29 cellular contexts compared by ENCODE assay signal in genomic region chr13:31814523-31814922, GRCh38.
"Had no signal": no experiment of that assay in that cellular context is flagged by ENCODE, and none has a peak within 500 bp of the region (broad histone marks: within the 10 kb centered on the region; RNA-seq: fewer than 3 reads in every experiment).

No MANE protein-coding gene starts in this region.

- ATAC-seq: activated CD8-positive, alpha-beta memory T cell treated with anti-CD3 and anti-CD28 coated beads, Interleukin-2, amount 10 ng/mL, durations not matched to agents 7 days and 5 days; left lung; natural killer cell; sciatic nerve; stimulated activated memory B cell treated with anti-CD40 and anti-IgM and Interleukin-4, amounts not matched to agents 10 μg/mL and 1 μg/mL and 100 μg/mL, for 72 hours had no signal

- H3K4me1 Mint-ChIP-seq: activated CD4-positive, alpha-beta memory T cell treated with anti-CD3 and anti-CD28 coated beads, Interleukin-2, amount 10 ng/mL, durations not matched to agents 7 days and 5 days; activated CD8-positive, alpha-beta memory T cell treated with anti-CD3 and anti-CD28 coated beads, Interleukin-2, amount 10 ng/mL, durations not matched to agents 7 days and 5 days; stimulated activated memory B cell treated with anti-CD40 and anti-IgM and Interleukin-4, amounts not matched to agents 10 μg/mL and 1 μg/mL and 100 μg/mL, for 72 hours had no signal

- H3K27me3 ChIP-seq: adrenal gland, ascending aorta, brain microvascular endothelial cell, esophagus muscularis mucosa, hepatocyte, left lung, stomach, suprapubic skin, tibial nerve had no signal

- H3K36me3 ChIP-seq: adrenal gland, ascending aorta, brain microvascular endothelial cell, esophagus muscularis mucosa, left lung, stomach, suprapubic skin, tibial nerve had no signal

- H3K4me3 ChIP-seq: adrenal gland, ascending aorta, esophagus muscularis mucosa, hepatocyte, left lung, lung, stomach, suprapubic skin, tibial nerve had no signal

- H3K79me2 ChIP-seq: hepatocyte had no signal

- H3K4me1 ChIP-seq: adrenal gland, ascending aorta, esophagus muscularis mucosa, left lung, stomach, suprapubic skin, tibial nerve had no signal

- H3K27ac Mint-ChIP-seq: activated CD4-positive, alpha-beta memory T cell treated with anti-CD3 and anti-CD28 coated beads, Interleukin-2, amount 10 ng/mL, durations not matched to agents 7 days and 5 days; activated CD8-positive, alpha-beta memory T cell treated with anti-CD3 and anti-CD28 coated beads, Interleukin-2, amount 10 ng/mL, durations not matched to agents 7 days and 5 days; activated naive CD8-positive, alpha-beta T cell; natural killer cell; stimulated activated memory B cell treated with anti-CD40 and anti-IgM and Interleukin-4, amounts not matched to agents 10 μg/mL and 1 μg/mL and 100 μg/mL, for 72 hours had no signal

- H3K27me3 Mint-ChIP-seq: activated CD8-positive, alpha-beta memory T cell treated with anti-CD3 and anti-CD28 coated beads, Interleukin-2, amount 10 ng/mL, durations not matched to agents 7 days and 5 days had no signal

- H3K4me2 ChIP-seq: hepatocyte had no signal

- DNase-seq: activated CD4-positive, alpha-beta memory T cell treated with anti-CD3 and anti-CD28 coated beads, Interleukin-2, amount 10 ng/mL, durations not matched to agents 7 days and 5 days; activated CD4-positive, alpha-beta T cell treated with anti-CD3 and anti-CD28 coated beads for 48 hours; activated CD4-positive, CD25-positive, alpha-beta regulatory T cell; activated CD8-positive, alpha-beta memory T cell treated with anti-CD3 and anti-CD28 coated beads, Interleukin-2, amount 10 ng/mL, durations not matched to agents 7 days and 5 days; activated gamma-delta T cell treated with Interleukin-2 at 50 U/mL for 16 hours; activated T-cell treated with anti-CD3 and anti-CD28 coated beads for 4 hours; adrenal gland; brain microvascular endothelial cell; caudate nucleus; dermis blood vessel endothelial cell; effector memory CD4-positive, alpha-beta T cell; glutamatergic neuron; immature natural killer cell; kidney glomerular epithelial cell; left lung; natural killer cell; small intestine; stimulated activated CD4-positive, alpha-beta T cell treated with anti-CD3 and anti-CD28 coated beads, Interleukin-2, amount 100 ng/mL, for 24 hours; stomach; T1000 had no signal

- H3K27ac ChIP-seq: adrenal gland, ascending aorta, brain microvascular endothelial cell, esophagus muscularis mucosa, hepatocyte, left lung, stomach, suprapubic skin, tibial nerve had no signal

- H3K4me3 Mint-ChIP-seq: activated CD4-positive, alpha-beta memory T cell treated with anti-CD3 and anti-CD28 coated beads, Interleukin-2, amount 10 ng/mL, durations not matched to agents 7 days and 5 days; activated CD8-positive, alpha-beta memory T cell treated with anti-CD3 and anti-CD28 coated beads, Interleukin-2, amount 10 ng/mL, durations not matched to agents 7 days and 5 days; activated naive CD8-positive, alpha-beta T cell; immature natural killer cell; natural killer cell; stimulated activated memory B cell treated with anti-CD40 and anti-IgM and Interleukin-4, amounts not matched to agents 10 μg/mL and 1 μg/mL and 100 μg/mL, for 72 hours had no signal

- H3K36me3 Mint-ChIP-seq: activated CD8-positive, alpha-beta memory T cell treated with anti-CD3 and anti-CD28 coated beads, Interleukin-2, amount 10 ng/mL, durations not matched to agents 7 days and 5 days had no signal
